ENCODE assay signal across 11 cellular contexts in the genomic region with DNA sequence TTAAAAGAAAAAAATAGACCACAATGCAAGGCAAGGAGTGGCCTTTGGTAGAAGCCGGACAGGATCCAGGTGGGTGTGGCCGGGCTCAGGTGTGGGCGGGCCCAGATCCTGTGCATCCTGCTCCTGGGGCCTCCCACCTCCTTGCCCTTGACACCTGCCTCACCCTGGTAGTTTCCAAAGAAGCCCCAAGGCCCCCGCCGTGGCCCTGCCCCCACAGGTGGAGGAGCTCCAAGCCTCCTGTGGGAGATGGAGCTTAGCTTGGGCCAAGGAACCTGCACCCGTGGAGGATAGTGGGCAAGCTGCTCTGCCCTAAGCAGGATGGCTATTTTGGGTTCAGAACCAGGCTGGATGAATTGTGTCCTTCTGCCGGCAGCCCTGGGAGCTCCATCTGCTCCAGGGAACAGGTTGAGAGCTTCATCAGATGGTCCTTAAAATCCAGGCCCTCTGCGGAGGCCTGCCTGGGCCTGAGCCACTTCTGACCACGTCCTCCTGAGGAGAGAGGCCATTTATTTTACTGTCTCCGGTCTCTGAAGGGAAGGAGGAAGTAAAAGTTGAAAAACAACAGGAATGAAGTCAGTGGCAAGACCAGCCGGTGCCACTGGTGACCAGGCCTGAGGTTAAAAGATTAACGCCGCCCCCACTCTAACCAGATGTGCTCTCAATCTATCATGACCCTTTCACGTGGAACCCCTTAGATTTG. TPM values are rescaled to one million over a fixed set of nuclear protein-coding genes. Genes with fewer than 3 reads are reported as not detected.
DNase-seq lines count a peak whose midpoint lies in the region; ATAC-seq, FAIRE-seq and TF ChIP-seq lines count a peak whose summit lies in the region.
"Had no signal": no experiment of that assay in that cellular context is flagged by ENCODE, and none has a peak within 500 bp of the region (broad histone marks: within the 10 kb centered on the region; RNA-seq: fewer than 3 reads in every experiment).

No MANE protein-coding gene starts in this region.

- no peak overlapping the region for H3K27ac Mint-ChIP-seq in endodermal cell
- H3K27ac Mint-ChIP-seq: CD4-positive, alpha-beta memory T cell had no signal

- ATAC-seq in heart left ventricle (no peak), K562 (no peak), GM21526 (IDR thresholded peaks at IDR 0.05; ENCODE audit: low FRiP score, unreplicated experiment) (no peak), HG02840 (IDR thresholded peaks at IDR 0.05; ENCODE audit: low FRiP score, unreplicated experiment) (no peak)

- no peaks in the 10 kb centered on the region for H3K27me3 Mint-ChIP-seq in endodermal cell (ENCODE audit: insufficient read depth)
- H3K27me3 Mint-ChIP-seq: CD4-positive, alpha-beta memory T cell had no signal

- H3K36me3 Mint-ChIP-seq in endodermal cell (ENCODE audit: low read depth): no peaks in the 10 kb centered on the region
- H3K36me3 Mint-ChIP-seq: CD4-positive, alpha-beta memory T cell had no signal

- H3K27me3 ChIP-seq in heart left ventricle (no peaks in the 10 kb centered on the region), left ventricle myocardium inferior (ENCODE audit: low read depth) (no peaks in the 10 kb centered on the region), K562 (ENCODE audit: control insufficient read depth in 2 of 2, insufficient read depth in 2 of 2, low read length in 2 of 2) (peaks cover 0 to 29% of the 10 kb centered on the region in 2 experiments; a peak in 2 of 5 replicates), mucosa of stomach (ENCODE audit: control insufficient read depth, insufficient read depth, low read length) (no peaks in the 10 kb centered on the region), endodermal cell (ENCODE audit: control insufficient read depth, insufficient read depth, low read length, poor library complexity, severe bottlenecking) (no peaks in the 10 kb centered on the region)

- in situ Hi-C loops in K562 (cut with MboI): no loop called here

- H3K4me2 ChIP-seq in K562 (ENCODE audit: insufficient read depth, low read length): no peak overlapping the region

- intact Hi-C loops in heart left ventricle (cut with DNase I) (no loop called here), left ventricle myocardium inferior (cut with micrococcal nuclease) (no loop called here), K562 (cut with micrococcal nuclease) (no loop called here)

- H3K9ac ChIP-seq in K562 (ENCODE audit: insufficient read depth in 1 of 2, low read depth in 2 of 2, low read length in 2 of 2): no peak overlapping the region
- peak overlapping the region; percentile 48 for H3K9ac ChIP-seq in mucosa of stomach (ENCODE audit: low read length)
- H3K9ac ChIP-seq in endodermal cell (ENCODE audit: extremely low read depth, low read length, poor library complexity, severe bottlenecking): no peak overlapping the region

- TF ChIP-seq EP300 in K562 (IDR thresholded peaks at IDR 0.05; ENCODE audit: low read length): no peak

- no peak for TF ChIP-seq CTCF in heart left ventricle (IDR thresholded peaks at IDR 0.05)
- TF ChIP-seq CTCF in left ventricle myocardium inferior (IDR thresholded peaks at IDR 0.05; ENCODE audit: borderline replicate concordance): no peak
- no peak for TF ChIP-seq CTCF in K562 (IDR thresholded peaks at IDR 0.05 in 2 of 3, conservative IDR thresholded peaks at IDR 0.05 in 1 of 3; ENCODE audit: insufficient read depth in 2 of 3, low read depth in 1 of 3, low read length in 3 of 3)
- TF ChIP-seq CTCF in endodermal cell (conservative IDR thresholded peaks at IDR 0.05): no peak

- peak in 3 of 5 donors; percentile 8 to 35 (median 18) for DNase-seq in heart left ventricle
- no peak for DNase-seq in left ventricle myocardium inferior
- DNase-seq in K562 (ENCODE audit: extremely low read depth in 1 of 4, low spot score in 3 of 4): no peak
- no peak for DNase-seq in stimulated activated CD4-positive, alpha-beta T cell treated with anti-CD3 and anti-CD28 coated beads, Interleukin-2, amount 100 ng/mL, for 48 hours
- no peak for DNase-seq in endodermal cell
- DNase-seq: CD4-positive, alpha-beta memory T cell; hippocampal formation; KG1 had no signal

- no peaks in the 10 kb centered on the region for H3K9me1 ChIP-seq in K562 (ENCODE audit: control insufficient read depth, insufficient read depth, low read length)

- H3K4me3 ChIP-seq in heart left ventricle (no peak overlapping the region), left ventricle myocardium inferior (no peak overlapping the region), K562 (no peak overlapping the region), mucosa of stomach (ENCODE audit: low read length) (no peak overlapping the region), endodermal cell (ENCODE audit: low read length) (no peak overlapping the region)

- TF ChIP-seq POLR2A in heart left ventricle (IDR thresholded peaks at IDR 0.05) (no peak), K562 (conservative IDR thresholded peaks at IDR 0.05) (no peak)

- H2AFZ ChIP-seq in K562 (ENCODE audit: low read depth, low read length): peak overlapping the region; percentile 23; the same call in 1 of the 2 replicates

- H3K27ac ChIP-seq in heart left ventricle: peak overlapping the region in 2 of 12 donors; percentile 53 to 85
- H3K27ac ChIP-seq in left ventricle myocardium inferior (replicated peaks): no peak overlapping the region
- H3K27ac ChIP-seq in K562 (ENCODE audit: extremely low read depth, low read depth, low read length): no peak overlapping the region
- no peak overlapping the region for H3K27ac ChIP-seq in endodermal cell (ENCODE audit: low read depth, low read length)

- H3K4me1 ChIP-seq in heart left ventricle (peaks cover 0 to 49% (median 2%) of the 10 kb centered on the region in 12 donors), left ventricle myocardium inferior (peaks cover 12% of the 10 kb centered on the region), K562 (replicated peaks in 1 of 2; ENCODE audit: control insufficient read depth in 2 of 2, insufficient read depth in 2 of 2, low read length in 2 of 2) (peaks cover 0 to 3% of the 10 kb centered on the region in 2 experiments; a peak in 1 of 5 replicates), mucosa of stomach (ENCODE audit: control insufficient read depth, insufficient read depth, low read length) (peaks cover 42% of the 10 kb centered on the region), endodermal cell (ENCODE audit: control insufficient read depth, insufficient read depth, low read length) (no peaks in the 10 kb centered on the region)

- POLR2A ChIA-PET in K562 (lab: Yijun Ruan, JAX): interaction anchor here (1.5 kb wide), 1 partner anchor 12 kb away, joined by 3 read pairs; no protein-coding TSS in a partner anchor

- H3K36me3 ChIP-seq in heart left ventricle (no peaks in the 10 kb centered on the region), left ventricle myocardium inferior (no peaks in the 10 kb centered on the region), K562 (ENCODE audit: control insufficient read depth, insufficient read depth, low read length) (no peaks in the 10 kb centered on the region), mucosa of stomach (ENCODE audit: control insufficient read depth, insufficient read depth, low read length) (no peaks in the 10 kb centered on the region), endodermal cell (ENCODE audit: control insufficient read depth, insufficient read depth, low read length) (no peaks in the 10 kb centered on the region)

- no peak overlapping the region for H3K4me3 Mint-ChIP-seq in endodermal cell
- H3K4me3 Mint-ChIP-seq: CD4-positive, alpha-beta memory T cell had no signal

- no peaks in the 10 kb centered on the region; the same call in 1 of the 2 replicates for H4K20me1 ChIP-seq in K562 (replicated peaks; ENCODE audit: control insufficient read depth, insufficient read depth, low read length)

- CTCF ChIA-PET in K562 (lab: Yijun Ruan, JAX; ENCODE audit: low intra/inter-chr PET ratio): no interaction called here

- WGBS in heart left ventricle, 4 donors: 84 to 91% (median 85%) methylated on average over 14 of the region's 14 CpGs
- 8% methylated on average over 14 of the region's 14 CpGs for WGBS in K562 (ENCODE audit: insufficient coverage, low coverage, missing lambda C conversion rate)
- 93 to 95% methylated on average over 10 to 14 of the region's 14 CpGs for WGBS in endodermal cell (ENCODE audit: insufficient coverage in 1 of 2, insufficient read length in 1 of 2), 2 experiments

- BruUV-seq in K562 (replicated peaks; lab: Mats Ljungman, UMichigan): no TSS peak

- H3K4me1 Mint-ChIP-seq in endodermal cell: peaks cover 3% of the 10 kb centered on the region

- FAIRE-seq in K562 (lab: Jason Lieb, UNC): no peak

- H3K9me3 Mint-ChIP-seq in endodermal cell: no peaks in the 10 kb centered on the region

- no peak for TF ChIP-seq RAD21 in K562 (CRISPR knock-in tag; conservative IDR thresholded peaks at IDR 0.05 in 1 of 2, IDR thresholded peaks at IDR 0.05 in 1 of 2)

- no peaks in the 10 kb centered on the region for H3K79me2 ChIP-seq in K562 (ENCODE audit: control insufficient read depth, insufficient read depth, low read length)

- H3K9me3 ChIP-seq in heart left ventricle (no peaks in the 10 kb centered on the region), left ventricle myocardium inferior (replicated peaks) (no peaks in the 10 kb centered on the region), K562 (replicated peaks; ENCODE audit: control insufficient read depth, insufficient read depth, low read depth, low read length) (no peaks in the 10 kb centered on the region), mucosa of stomach (ENCODE audit: control insufficient read depth, low read length) (no peaks in the 10 kb centered on the region), endodermal cell (ENCODE audit: control insufficient read depth, low read length) (no peaks in the 10 kb centered on the region)

RNA-seq across cellular contexts. Expression of a gene that starts 53.9 kb away (rescaled TPM):
- 10 to 100 TPM; 37.5 to 65.9 (median 56.4) TPM for total RNA-seq in heart left ventricle
- polyA plus RNA-seq in heart left ventricle: 10 to 100 TPM; 22.4 to 74.0 TPM
- 62.3 TPM for total RNA-seq in left ventricle myocardium inferior
- 3.0 and 4.1 TPM in 2 replicates for total RNA-seq in K562 (2011; cell fraction: chromatin; rRNA removed; ENCODE audit: low replicate concordance)
- total RNA-seq in K562 (2011; cell fraction: nucleolus; rRNA removed): 3.0 and 4.2 TPM in 2 replicates
- 6.4 and 7.3 TPM in 2 replicates for total RNA-seq in K562 (2011; cell fraction: nucleoplasm; rRNA removed)
- 6.4 and 6.5 TPM in 2 replicates for total RNA-seq in K562 (2014; rRNA removed)
- total RNA-seq in K562 (2014; rRNA removed; fragmentation: Illumina TruSeq; extraction: Trizol): 8.1 and 9.6 TPM in 2 replicates
- total RNA-seq in K562 (2015; rRNA removed; fragmentation: Illumina TruSeq; extraction: Trizol): 4.5 and 6.1 TPM in 2 replicates
- total RNA-seq in K562 (2021): 10.5 and 13.6 TPM in 2 replicates
- polyA plus RNA-seq in K562 (2011; rRNA removed): 4.1 and 4.8 TPM in 2 replicates
- polyA plus RNA-seq in K562 (2011; cell fraction: cytosol; rRNA removed): 2.1 and 2.7 TPM in 2 replicates
- polyA plus RNA-seq in K562 (2011; cell fraction: nucleus; rRNA removed): 1.3 and 2.2 TPM in 2 replicates
- polyA plus RNA-seq in K562 (2012): 6.4 and 7.3 TPM in 2 replicates
- 5.9 TPM in 2 replicates for polyA plus RNA-seq in K562 (2014; fragmentation: Illumina TruSeq; extraction: Trizol)
- polyA plus RNA-seq in K562 (2014; fragmentation: Nextera tagmentation; extraction: Ambion mirVana): 1 to 10 TPM; 1.8 to 2.2 TPM
- polyA plus RNA-seq in K562 (2014; rRNA removed): 3.0 and 3.3 TPM in 2 replicates
- 4.6 and 5.4 TPM in 2 replicates for polyA minus RNA-seq in K562 (2011; rRNA and poly(A)+ RNA removed)
- 3.5 and 4.4 TPM in 2 replicates for polyA minus RNA-seq in K562 (2011; cell fraction: cytosol; rRNA and poly(A)+ RNA removed)
- 1.00 and 1.3 TPM in 2 replicates for polyA minus RNA-seq in K562 (2011; cell fraction: nucleus; rRNA and poly(A)+ RNA removed)
- 10 to 100 TPM; 18.7 to 18.9 TPM for total RNA-seq in endodermal cell
- 58.0 TPM for polyA plus RNA-seq in endodermal cell (2013, experiment 1 of 2)
- 51.5 TPM for polyA plus RNA-seq in endodermal cell (2013, experiment 2 of 2)

Comparison
In these comparisons a context has a peak if more than half of its experiments do, and no peak if none do; other contexts are left out.
1. DNase-seq: peak in heart left ventricle (3 of 5); none in left ventricle myocardium inferior (single experiment), K562 (0 of 4), stimulated activated CD4-positive, alpha-beta T cell treated with anti-CD3 and anti-CD28 coated beads, Interleukin-2, amount 100 ng/mL, for 48 hours (0 of 2) and endodermal cell (single experiment).